8 cellular contexts compared by ENCODE assay signal in the genomic region with DNA sequence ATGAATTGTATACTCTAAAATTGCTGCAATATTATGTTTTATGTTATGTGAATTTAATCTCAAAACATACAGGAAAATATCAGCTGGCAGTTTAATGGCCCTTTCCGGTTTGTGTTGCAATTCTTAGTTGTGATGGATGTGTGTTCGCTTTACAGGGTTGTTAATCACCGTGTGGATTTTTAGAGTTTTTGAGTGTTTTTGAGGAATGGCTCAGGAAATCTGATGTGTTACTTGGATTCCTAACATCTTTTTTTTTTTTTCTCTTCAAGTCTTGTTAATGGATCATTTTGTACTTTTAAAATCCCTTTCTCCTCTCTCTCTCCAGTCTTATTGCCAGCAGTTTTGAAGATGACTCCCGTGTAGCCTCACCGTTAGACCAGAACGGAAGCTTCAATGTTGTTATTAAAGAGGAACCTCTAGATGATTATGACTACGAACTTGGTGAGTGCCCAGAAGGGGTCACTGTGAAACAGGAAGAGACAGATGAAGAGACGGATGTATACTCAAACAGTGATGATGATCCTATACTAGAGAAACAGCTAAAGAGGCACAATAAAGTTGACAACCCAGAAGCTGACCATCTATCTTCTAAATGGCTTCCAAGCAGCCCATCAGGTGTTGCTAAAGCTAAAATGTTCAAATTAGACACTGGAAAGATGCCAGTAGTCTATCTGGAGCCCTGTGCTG. TPM values are rescaled to one million over a fixed set of nuclear protein-coding genes. Genes with fewer than 3 reads are reported as not detected.
DNase-seq lines count a peak whose midpoint lies in the region; ATAC-seq and TF ChIP-seq lines count a peak whose summit lies in the region.

No MANE protein-coding gene starts in this region.

- ATAC-seq in GM21737 (IDR thresholded peaks at IDR 0.05; ENCODE audit: unreplicated experiment): peak; percentile 91

- TF ChIP-seq CTCF in LNCAP (IDR thresholded peaks at IDR 0.05): peak; percentile 38; the same call in 1 of the 2 replicates
- no peak for TF ChIP-seq CTCF in fibroblast of the aortic adventitia (IDR thresholded peaks at IDR 0.05; ENCODE audit: insufficient read depth, low read length)

- H3K4me3 ChIP-seq in fibroblast of the aortic adventitia (ENCODE audit: low read depth, low read length): no peak overlapping the region

- peak; percentile 1 for DNase-seq in NCI-H146 (lab: John Stamatoyannopoulos, UW)
- no peak for DNase-seq in NCI-H146 treated with DMSO at 0.1 percent for 48 hours (lab: John Stamatoyannopoulos, UW; ENCODE audit: unreplicated experiment)
- peak; percentile 34 for DNase-seq in activated CD4-positive, alpha-beta T cell treated with anti-CD3 and anti-CD28 coated beads, Interleukin-2, amount 50 U/mL, for 1 hour
- peak; percentile 21 for DNase-seq in fibroblast of the aortic adventitia (ENCODE audit: low read depth)
- DNase-seq in smooth muscle cell of the brain vasculature (ENCODE audit: low read depth, low spot score): peak; percentile 31
- DNase-seq in SHP77 treated with DMSO at 0.1 percent for 48 hours (lab: John Stamatoyannopoulos, UW): no peak

RNA-seq across cellular contexts. Expression of gene MGA, which starts 35.7 kb away (rescaled TPM):
- 49.2 and 64.6 TPM in 2 replicates for total RNA-seq in fibroblast of the aortic adventitia (ENCODE audit: low replicate concordance)

Comparison
In these comparisons a context has a peak if more than half of its experiments do, and no peak if none do; other contexts are left out.
1. DNase-seq: peak in NCI-H146 (single experiment), activated CD4-positive, alpha-beta T cell treated with anti-CD3 and anti-CD28 coated beads, Interleukin-2, amount 50 U/mL, for 1 hour (single experiment), fibroblast of the aortic adventitia (single experiment) and smooth muscle cell of the brain vasculature (single experiment); none in NCI-H146 treated with DMSO at 0.1 percent for 48 hours (single experiment) and SHP77 treated with DMSO at 0.1 percent for 48 hours (single experiment).